Comparison of ENCODE assay signal across 8 cellular contexts in the genomic region with DNA sequence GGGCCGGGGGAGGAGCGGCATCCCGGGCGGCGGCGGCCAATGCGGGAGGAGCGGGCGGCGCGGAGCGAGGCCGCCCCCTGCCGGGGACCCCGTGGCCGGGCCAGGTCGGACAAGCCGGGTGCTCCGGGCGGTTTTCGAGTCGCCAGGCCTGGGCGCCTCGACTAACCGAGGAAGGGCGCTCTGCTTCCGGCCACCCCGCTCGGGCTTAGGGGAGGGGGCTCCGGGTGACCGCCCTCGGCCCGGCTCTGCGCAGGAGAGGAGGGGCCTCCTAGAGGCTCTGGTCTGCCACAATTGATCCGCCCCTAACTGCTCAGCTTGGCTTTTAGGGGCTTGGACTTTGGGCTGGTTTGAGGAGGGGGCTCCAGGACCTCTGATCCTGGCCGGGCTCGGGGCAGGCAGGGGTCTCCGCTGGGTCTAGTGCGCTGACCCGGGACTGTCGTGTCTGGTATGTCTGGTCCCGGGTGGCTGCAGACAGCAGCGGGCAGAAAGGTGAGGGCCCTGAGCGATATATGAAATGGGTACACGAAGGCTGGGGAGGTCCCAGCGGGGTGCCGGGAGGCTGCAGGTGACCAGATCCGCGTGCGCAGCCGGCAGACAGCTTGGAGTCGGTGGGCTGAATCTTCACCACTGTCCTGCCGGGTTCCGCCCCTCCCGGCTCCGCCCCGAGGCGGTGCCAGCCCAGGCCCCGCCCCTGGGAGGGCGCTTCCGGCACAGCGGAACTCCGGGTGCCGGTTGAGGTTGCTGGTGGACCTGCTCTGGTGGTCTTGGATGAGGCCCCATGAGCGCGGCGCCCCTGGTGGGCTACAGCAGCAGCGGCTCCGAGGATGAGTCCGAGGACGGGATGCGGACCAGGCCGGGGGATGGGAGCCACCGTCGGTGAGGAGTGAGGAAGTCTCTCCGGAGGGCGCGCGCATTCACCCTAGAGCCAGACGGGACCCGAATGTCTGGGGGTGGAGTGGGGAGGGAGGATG. TPM values are rescaled to one million over a fixed set of nuclear protein-coding genes. Genes with fewer than 3 reads are reported as not detected.
DNase-seq lines count a peak whose midpoint lies in the region; ATAC-seq and TF ChIP-seq lines count a peak whose summit lies in the region.

USB1 (plus strand) TSS at position 702 of the 971 bp plus-strand sequence; CDS start at position 779, 77 bp downstream.

- peak within 1 kb of the TSS; percentile 74 to 86 (median 85) for H3K4me3 ChIP-seq in right lobe of liver

- intact Hi-C loops in activated CD4-positive, alpha-beta T cell treated with anti-CD3 and anti-CD28 coated beads, Interleukin-2, amount 10 ng/mL, durations not matched to agents 24 days and 14 days (cut with micrococcal nuclease) = loop anchor here (1.0 to 2.0 kb wide), 6 partner anchors 17 to 266 kb away; partner anchors contain the start of genes CFAP20, KATNB1 and MMP15
- intact Hi-C loops in right lobe of liver (cut with DNase I) = no loop called here

- H3K36me3 ChIP-seq in right lobe of liver = peaks cover 0 to 20% (median 0%) of the 10 kb centered on the region in 4 donors

- peak within 1 kb of the TSS; percentile 78 to 85 (median 83) for H3K27ac ChIP-seq in right lobe of liver

- TF ChIP-seq CTCF in right lobe of liver (IDR thresholded peaks at IDR 0.05) = peak; percentile 57 to 97 (median 68)

- no peaks in the 10 kb centered on the region for H3K9me3 ChIP-seq in right lobe of liver

- peak within 1 kb of the TSS; percentile 89 for H3K27ac Mint-ChIP-seq in activated CD4-positive, alpha-beta T cell treated with anti-CD3 and anti-CD28 coated beads, Interleukin-2, amount 10 ng/mL, durations not matched to agents 24 days and 14 days

- 0% methylated on average over 24 of the region's 81 CpGs for WGBS in right lobe of liver (ENCODE audit: insufficient coverage, low coverage, low lambda C conversion rate, missing lambda C conversion rate)

- DNase-seq in AML-193 (lab: John Stamatoyannopoulos, UW) = peak; percentile 64 to 66
- DNase-seq in NCI-H510A treated with DMSO at 0.1 percent for 48 hours (lab: John Stamatoyannopoulos, UW) = peak; percentile 53
- peak; percentile 97 for DNase-seq in activated CD4-positive, alpha-beta T cell treated with anti-CD3 and anti-CD28 coated beads, Interleukin-2, amount 10 ng/mL, durations not matched to agents 24 days and 14 days
- DNase-seq in dermis blood vessel endothelial cell = peak; percentile 83
- peak; percentile 93 to 94 (median 93) for DNase-seq in right lobe of liver
- DNase-seq in stimulated activated CD4-positive, alpha-beta T cell treated with anti-CD3 and anti-CD28 coated beads, Interleukin-4, amount 100 ng/mL, for 48 hours (ENCODE audit: low read depth in 2 of 2) = peak; percentile 71 to 80

- peaks cover 38% of the 10 kb centered on the region for H3K36me3 Mint-ChIP-seq in activated CD4-positive, alpha-beta T cell treated with anti-CD3 and anti-CD28 coated beads, Interleukin-2, amount 10 ng/mL, durations not matched to agents 24 days and 14 days (ENCODE audit: low read depth)

- H3K27me3 Mint-ChIP-seq in activated CD4-positive, alpha-beta T cell treated with anti-CD3 and anti-CD28 coated beads, Interleukin-2, amount 10 ng/mL, durations not matched to agents 24 days and 14 days = no peaks in the 10 kb centered on the region

- peak; percentile 85 for TF ChIP-seq POLR2A in right lobe of liver (IDR thresholded peaks at IDR 0.05)

- no peaks in the 10 kb centered on the region for H3K9me3 Mint-ChIP-seq in activated CD4-positive, alpha-beta T cell treated with anti-CD3 and anti-CD28 coated beads, Interleukin-2, amount 10 ng/mL, durations not matched to agents 24 days and 14 days

- H3K27me3 ChIP-seq in right lobe of liver = no peaks in the 10 kb centered on the region

- peaks cover 0 to 13% (median 5%) of the 10 kb centered on the region in 4 donors for H3K4me1 ChIP-seq in right lobe of liver

- peak within 1 kb of the TSS; percentile 96 for H3K4me3 Mint-ChIP-seq in activated CD4-positive, alpha-beta T cell treated with anti-CD3 and anti-CD28 coated beads, Interleukin-2, amount 10 ng/mL, durations not matched to agents 24 days and 14 days

- peaks cover 34% of the 10 kb centered on the region for H3K4me1 Mint-ChIP-seq in activated CD4-positive, alpha-beta T cell treated with anti-CD3 and anti-CD28 coated beads, Interleukin-2, amount 10 ng/mL, durations not matched to agents 24 days and 14 days

- ATAC-seq in GM18873 (IDR thresholded peaks at IDR 0.05; ENCODE audit: low FRiP score, unreplicated experiment) (peak; percentile 75), HG03135 (IDR thresholded peaks at IDR 0.05; ENCODE audit: unreplicated experiment) (peak; percentile 81), right lobe of liver (peak; percentile 89 to 94 (median 91))

RNA-seq across cellular contexts. Expression of gene USB1, which starts in this region (rescaled TPM):
- 50.9 and 54.4 TPM in 2 replicates for total RNA-seq in activated CD4-positive, alpha-beta T cell treated with anti-CD3 and anti-CD28 coated beads, Interleukin-2, amount 10 ng/mL, durations not matched to agents 24 days and 14 days
- total RNA-seq in dermis blood vessel endothelial cell = 57.3 and 128 TPM in 2 replicates
- 10 to 100 TPM; 20.6 to 63.3 (median 25.9) TPM for total RNA-seq in right lobe of liver

Comparison
In these comparisons a context has a peak if more than half of its experiments do, and no peak if none do; other contexts are left out.
1. Peak in every context shown above with its lines: DNase-seq, ATAC-seq, H3K4me3 ChIP-seq and H3K27ac ChIP-seq.